Comparison of ENCODE assay signal across 1 cellular context in the genomic region with DNA sequence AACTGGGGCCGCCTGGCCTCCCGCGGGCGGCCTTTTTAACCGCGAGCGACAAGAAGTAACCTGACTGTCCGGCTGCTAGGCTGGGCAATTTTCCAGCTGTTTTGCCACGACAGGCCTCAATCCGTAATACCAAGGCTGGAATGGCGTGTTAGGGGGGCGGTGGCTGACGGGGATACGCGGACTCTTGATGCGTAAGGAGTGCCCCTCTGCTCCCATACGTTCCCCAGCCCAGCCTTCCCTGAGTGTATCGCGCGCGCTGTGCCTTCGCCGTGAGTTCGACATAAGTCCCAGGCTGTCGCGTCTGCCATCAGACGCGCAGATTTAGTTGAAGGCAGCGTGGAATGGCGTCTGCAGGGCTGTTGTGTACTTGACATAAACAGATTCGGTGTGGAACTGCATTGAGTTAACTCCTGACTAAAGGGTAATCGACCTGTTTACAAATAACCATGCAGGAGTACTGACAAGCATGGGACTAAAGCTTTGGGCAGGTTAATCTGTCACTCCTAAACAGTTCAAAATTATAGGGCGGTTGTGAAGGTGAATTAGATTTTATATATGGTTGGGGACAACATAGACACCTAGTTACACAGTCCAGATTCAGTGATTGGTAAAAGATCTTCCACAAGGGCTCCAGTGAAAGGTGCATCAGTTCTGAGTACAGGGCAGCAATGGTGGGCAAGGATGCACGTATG.
TF ChIP-seq lines count a peak whose summit lies in the region.

No MANE protein-coding gene starts in this region.

TF ChIP-seq in HepG2, 621 proteins besides CTCF, POLR2A, EP300 and RAD21 (continued from another document and continues in another):
- 0 out of 2 replicates have a peak, but pooled peaks have one; percentile 43 for TF ChIP-seq ZNF138 (CRISPR knock-in tag; IDR thresholded peaks at IDR 0.05; ENCODE audit: low read depth)
- peak; percentile 81; the same call in 1 of the 2 replicates for TF ChIP-seq ZHX1 (CRISPR knock-in tag; IDR thresholded peaks at IDR 0.05; ENCODE audit: low read depth)
- no peak for TF ChIP-seq NKX3-1 (CRISPR knock-in tag; IDR thresholded peaks at IDR 0.05)
- TF ChIP-seq XRCC5 (optimal IDR thresholded peaks at IDR 0.05; ENCODE audit: low read length) = peak; percentile 24
- no peak for TF ChIP-seq ZNF234 (CRISPR knock-in tag; conservative IDR thresholded peaks at IDR 0.05)
- 0 out of 2 replicates have a peak, but pooled peaks have one; percentile 55 for TF ChIP-seq BRCA1 (CRISPR knock-in tag; IDR thresholded peaks at IDR 0.05)
- TF ChIP-seq, protein P1, sequence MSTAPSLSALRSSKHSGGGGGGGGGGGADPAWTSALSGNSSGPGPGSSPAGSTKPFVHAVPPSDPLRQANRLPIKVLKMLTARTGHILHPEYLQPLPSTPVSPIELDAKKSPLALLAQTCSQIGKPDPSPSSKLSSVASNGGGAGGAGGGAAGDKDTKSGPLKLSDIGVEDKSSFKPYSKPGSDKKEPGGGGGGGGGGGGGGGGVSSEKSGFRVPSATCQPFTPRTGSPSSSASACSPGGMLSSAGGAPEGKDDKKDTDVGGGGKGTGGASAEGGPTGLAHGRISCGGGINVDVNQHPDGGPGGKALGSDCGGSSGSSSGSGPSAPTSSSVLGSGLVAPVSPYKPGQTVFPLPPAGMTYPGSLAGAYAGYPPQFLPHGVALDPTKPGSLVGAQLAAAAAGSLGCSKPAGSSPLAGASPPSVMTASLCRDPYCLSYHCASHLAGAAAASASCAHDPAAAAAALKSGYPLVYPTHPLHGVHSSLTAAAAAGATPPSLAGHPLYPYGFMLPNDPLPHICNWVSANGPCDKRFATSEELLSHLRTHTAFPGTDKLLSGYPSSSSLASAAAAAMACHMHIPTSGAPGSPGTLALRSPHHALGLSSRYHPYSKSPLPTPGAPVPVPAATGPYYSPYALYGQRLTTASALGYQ (CRISPR knock-in tag; IDR thresholded peaks at IDR 0.05) = no peak
- TF ChIP-seq SMC3 (IDR thresholded peaks at IDR 0.05; ENCODE audit: low read length) = no peak
- TF ChIP-seq MEIS1 (CRISPR knock-in tag; IDR thresholded peaks at IDR 0.05; ENCODE audit: borderline replicate concordance) = no peak
- TF ChIP-seq, protein P2, sequence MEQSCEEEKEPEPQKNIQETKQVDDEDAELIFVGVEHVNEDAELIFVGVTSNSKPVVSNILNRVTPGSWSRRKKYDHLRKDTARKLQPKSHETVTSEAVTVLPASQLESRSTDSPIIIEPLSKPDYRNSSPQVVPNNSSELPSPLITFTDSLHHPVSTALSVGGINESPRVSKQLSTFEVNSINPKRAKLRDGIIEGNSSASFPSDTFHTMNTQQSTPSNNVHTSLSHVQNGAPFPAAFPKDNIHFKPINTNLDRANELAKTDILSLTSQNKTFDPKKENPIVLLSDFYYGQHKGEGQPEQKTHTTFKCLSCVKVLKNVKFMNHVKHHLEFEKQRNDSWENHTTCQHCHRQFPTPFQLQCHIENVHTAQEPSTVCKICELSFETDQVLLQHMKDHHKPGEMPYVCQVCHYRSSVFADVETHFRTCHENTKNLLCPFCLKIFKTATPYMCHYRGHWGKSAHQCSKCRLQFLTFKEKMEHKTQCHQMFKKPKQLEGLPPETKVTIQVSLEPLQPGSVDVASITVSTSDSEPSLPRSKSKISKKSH (CRISPR knock-in tag; IDR thresholded peaks at IDR 0.05; ENCODE audit: borderline replicate concordance) = peak; percentile 95
- TF ChIP-seq CBX2 (IDR thresholded peaks at IDR 0.05; ENCODE audit: low read depth, low read length) = no peak
- no peak for TF ChIP-seq CBX2 (CRISPR knock-in tag; IDR thresholded peaks at IDR 0.05; ENCODE audit: low read depth)
- TF ChIP-seq RBM22 (optimal IDR thresholded peaks at IDR 0.05; ENCODE audit: low read length) = peak; percentile 37
- no peak for TF ChIP-seq ATAD3A (CRISPR knock-in tag; IDR thresholded peaks at IDR 0.05)
- no peak for TF ChIP-seq NFRKB (IDR thresholded peaks at IDR 0.05)
- peak; percentile 59 for TF ChIP-seq ZNF746 (CRISPR knock-in tag; IDR thresholded peaks at IDR 0.05)
- peak; percentile 7 for TF ChIP-seq TAF15 (IDR thresholded peaks at IDR 0.05; ENCODE audit: low read depth, low read length, poor library complexity, severe bottlenecking)
- TF ChIP-seq NFKB2 (CRISPR knock-in tag; IDR thresholded peaks at IDR 0.05; ENCODE audit: borderline replicate concordance) = no peak
- TF ChIP-seq SP2 (CRISPR knock-in tag; IDR thresholded peaks at IDR 0.05) = no peak
- no peak for TF ChIP-seq GRHL1 (CRISPR knock-in tag; conservative IDR thresholded peaks at IDR 0.05)
- TF ChIP-seq, protein P3, sequence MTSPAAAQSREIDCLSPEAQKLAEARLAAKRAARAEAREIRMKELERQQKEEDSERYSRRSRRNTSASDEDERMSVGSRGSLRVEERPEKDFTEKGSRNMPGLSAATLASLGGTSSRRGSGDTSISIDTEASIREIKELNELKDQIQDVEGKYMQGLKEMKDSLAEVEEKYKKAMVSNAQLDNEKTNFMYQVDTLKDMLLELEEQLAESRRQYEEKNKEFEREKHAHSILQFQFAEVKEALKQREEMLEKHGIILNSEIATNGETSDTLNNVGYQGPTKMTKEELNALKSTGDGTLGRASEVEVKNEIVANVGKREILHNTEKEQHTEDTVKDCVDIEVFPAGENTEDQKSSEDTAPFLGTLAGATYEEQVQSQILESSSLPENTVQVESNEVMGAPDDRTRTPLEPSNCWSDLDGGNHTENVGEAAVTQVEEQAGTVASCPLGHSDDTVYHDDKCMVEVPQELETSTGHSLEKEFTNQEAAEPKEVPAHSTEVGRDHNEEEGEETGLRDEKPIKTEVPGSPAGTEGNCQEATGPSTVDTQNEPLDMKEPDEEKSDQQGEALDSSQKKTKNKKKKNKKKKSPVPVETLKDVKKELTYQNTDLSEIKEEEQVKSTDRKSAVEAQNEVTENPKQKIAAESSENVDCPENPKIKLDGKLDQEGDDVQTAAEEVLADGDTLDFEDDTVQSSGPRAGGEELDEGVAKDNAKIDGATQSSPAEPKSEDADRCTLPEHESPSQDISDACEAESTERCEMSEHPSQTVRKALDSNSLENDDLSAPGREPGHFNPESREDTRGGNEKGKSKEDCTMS (CRISPR knock-in tag; conservative IDR thresholded peaks at IDR 0.05) = peak; percentile 25; the same call in 1 of the 2 replicates
- no peak for TF ChIP-seq TBX3 (IDR thresholded peaks at IDR 0.05; ENCODE audit: borderline replicate concordance)
- no peak; the same call in 1 of the 2 replicates for TF ChIP-seq ZNF776 (CRISPR knock-in tag; IDR thresholded peaks at IDR 0.05)
- TF ChIP-seq ZUFSP (CRISPR knock-in tag; IDR thresholded peaks at IDR 0.05; ENCODE audit: borderline replicate concordance) = no peak
- no peak for TF ChIP-seq DPF2 (CRISPR knock-in tag; IDR thresholded peaks at IDR 0.05; ENCODE audit: borderline replicate concordance, low read depth)
- TF ChIP-seq TCF12 (IDR thresholded peaks at IDR 0.05) = no peak
- TF ChIP-seq TCF12 (CRISPR knock-in tag; IDR thresholded peaks at IDR 0.05) = no peak
- 0 out of 2 replicates have a peak, but pooled peaks have one; percentile 38 for TF ChIP-seq MBD4 (IDR thresholded peaks at IDR 0.05; ENCODE audit: borderline replicate concordance, low read length)
- no peak for TF ChIP-seq NFATC3 (CRISPR knock-in tag; IDR thresholded peaks at IDR 0.05)
- TF ChIP-seq ZNF552 (CRISPR knock-in tag; IDR thresholded peaks at IDR 0.05; ENCODE audit: borderline replicate concordance) = no peak
- TF ChIP-seq ZKSCAN5 (CRISPR knock-in tag; IDR thresholded peaks at IDR 0.05) = no peak
- no peak for TF ChIP-seq GTF2F1 (IDR thresholded peaks at IDR 0.05; ENCODE audit: low read length)
- TF ChIP-seq EHMT2 (IDR thresholded peaks at IDR 0.05; ENCODE audit: borderline replicate concordance, low read depth, low read length) = no peak
- TF ChIP-seq ZFP41 (CRISPR knock-in tag; IDR thresholded peaks at IDR 0.05; ENCODE audit: borderline replicate concordance) = no peak
- TF ChIP-seq, protein P4, sequence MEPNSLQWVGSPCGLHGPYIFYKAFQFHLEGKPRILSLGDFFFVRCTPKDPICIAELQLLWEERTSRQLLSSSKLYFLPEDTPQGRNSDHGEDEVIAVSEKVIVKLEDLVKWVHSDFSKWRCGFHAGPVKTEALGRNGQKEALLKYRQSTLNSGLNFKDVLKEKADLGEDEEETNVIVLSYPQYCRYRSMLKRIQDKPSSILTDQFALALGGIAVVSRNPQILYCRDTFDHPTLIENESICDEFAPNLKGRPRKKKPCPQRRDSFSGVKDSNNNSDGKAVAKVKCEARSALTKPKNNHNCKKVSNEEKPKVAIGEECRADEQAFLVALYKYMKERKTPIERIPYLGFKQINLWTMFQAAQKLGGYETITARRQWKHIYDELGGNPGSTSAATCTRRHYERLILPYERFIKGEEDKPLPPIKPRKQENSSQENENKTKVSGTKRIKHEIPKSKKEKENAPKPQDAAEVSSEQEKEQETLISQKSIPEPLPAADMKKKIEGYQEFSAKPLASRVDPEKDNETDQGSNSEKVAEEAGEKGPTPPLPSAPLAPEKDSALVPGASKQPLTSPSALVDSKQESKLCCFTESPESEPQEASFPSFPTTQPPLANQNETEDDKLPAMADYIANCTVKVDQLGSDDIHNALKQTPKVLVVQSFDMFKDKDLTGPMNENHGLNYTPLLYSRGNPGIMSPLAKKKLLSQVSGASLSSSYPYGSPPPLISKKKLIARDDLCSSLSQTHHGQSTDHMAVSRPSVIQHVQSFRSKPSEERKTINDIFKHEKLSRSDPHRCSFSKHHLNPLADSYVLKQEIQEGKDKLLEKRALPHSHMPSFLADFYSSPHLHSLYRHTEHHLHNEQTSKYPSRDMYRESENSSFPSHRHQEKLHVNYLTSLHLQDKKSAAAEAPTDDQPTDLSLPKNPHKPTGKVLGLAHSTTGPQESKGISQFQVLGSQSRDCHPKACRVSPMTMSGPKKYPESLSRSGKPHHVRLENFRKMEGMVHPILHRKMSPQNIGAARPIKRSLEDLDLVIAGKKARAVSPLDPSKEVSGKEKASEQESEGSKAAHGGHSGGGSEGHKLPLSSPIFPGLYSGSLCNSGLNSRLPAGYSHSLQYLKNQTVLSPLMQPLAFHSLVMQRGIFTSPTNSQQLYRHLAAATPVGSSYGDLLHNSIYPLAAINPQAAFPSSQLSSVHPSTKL (CRISPR knock-in tag; IDR thresholded peaks at IDR 0.05) = no peak
- no peak for TF ChIP-seq ERF (CRISPR knock-in tag; IDR thresholded peaks at IDR 0.05)
- no peak for TF ChIP-seq HOXA3 (CRISPR knock-in tag; IDR thresholded peaks at IDR 0.05)
- TF ChIP-seq ZNF605 (CRISPR knock-in tag; IDR thresholded peaks at IDR 0.05) = no peak
- TF ChIP-seq, protein P5, sequence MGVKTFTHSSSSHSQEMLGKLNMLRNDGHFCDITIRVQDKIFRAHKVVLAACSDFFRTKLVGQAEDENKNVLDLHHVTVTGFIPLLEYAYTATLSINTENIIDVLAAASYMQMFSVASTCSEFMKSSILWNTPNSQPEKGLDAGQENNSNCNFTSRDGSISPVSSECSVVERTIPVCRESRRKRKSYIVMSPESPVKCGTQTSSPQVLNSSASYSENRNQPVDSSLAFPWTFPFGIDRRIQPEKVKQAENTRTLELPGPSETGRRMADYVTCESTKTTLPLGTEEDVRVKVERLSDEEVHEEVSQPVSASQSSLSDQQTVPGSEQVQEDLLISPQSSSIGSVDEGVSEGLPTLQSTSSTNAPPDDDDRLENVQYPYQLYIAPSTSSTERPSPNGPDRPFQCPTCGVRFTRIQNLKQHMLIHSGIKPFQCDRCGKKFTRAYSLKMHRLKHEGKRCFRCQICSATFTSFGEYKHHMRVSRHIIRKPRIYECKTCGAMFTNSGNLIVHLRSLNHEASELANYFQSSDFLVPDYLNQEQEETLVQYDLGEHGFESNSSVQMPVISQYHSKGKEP (CRISPR knock-in tag; IDR thresholded peaks at IDR 0.05) = no peak
- no peak for TF ChIP-seq HOXD1 (CRISPR knock-in tag; IDR thresholded peaks at IDR 0.05)
- TF ChIP-seq CBFB (CRISPR knock-in tag; IDR thresholded peaks at IDR 0.05) = 0 out of 2 replicates have a peak, but pooled peaks have one; percentile 53
